ENCODE assay signal across 15 cellular contexts in the genomic region with DNA sequence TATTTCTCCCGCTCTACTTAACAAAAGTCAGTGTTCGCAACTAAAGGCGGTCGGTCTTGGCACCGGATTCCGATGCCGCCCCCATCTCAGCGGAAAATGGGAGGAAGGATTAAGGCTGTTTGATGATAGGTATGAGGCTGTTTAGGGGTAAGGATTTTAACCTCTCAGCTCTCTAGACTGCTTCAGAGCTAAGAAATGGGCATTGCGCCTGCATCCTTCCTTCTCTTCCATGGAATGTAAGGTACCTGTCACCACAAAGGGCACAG. TPM values are rescaled to one million over a fixed set of nuclear protein-coding genes. Genes with fewer than 3 reads are reported as not detected.
DNase-seq lines count a peak whose midpoint lies in the region; ATAC-seq and TF ChIP-seq lines count a peak whose summit lies in the region.
"Had no signal": no experiment of that assay in that cellular context is flagged by ENCODE, and none has a peak within 500 bp of the region (broad histone marks: within the 10 kb centered on the region; RNA-seq: fewer than 3 reads in every experiment).

No MANE protein-coding gene starts in this region.

- H3K36me3 ChIP-seq in iPS-20b (ENCODE audit: insufficient read depth, low read depth, low read length) = peaks cover 7% of the 10 kb centered on the region; the same call in 1 of the 2 replicates
- H3K36me3 ChIP-seq: Peyer's patch, prostate gland, transverse colon had no signal

- H3K9ac ChIP-seq in iPS-20b (ENCODE audit: low read depth, low read length) = peak overlapping the region; percentile 19; the same call in 1 of the 2 replicates

- TF ChIP-seq CTCF in type B pancreatic cell (conservative IDR thresholded peaks at IDR 0.05) = no peak

- H3K9me3 ChIP-seq in iPS-20b (ENCODE audit: insufficient read depth, low read depth, low read length) = no peaks in the 10 kb centered on the region
- H3K9me3 ChIP-seq: Peyer's patch, prostate gland, transverse colon had no signal

- CTCF ChIA-PET in activated naive CD4-positive, alpha-beta T cell treated with anti-CD3 and anti-CD28 coated beads for 36 hours (lab: Charles Lee) = interaction anchor here (0.7 to 1.4 kb wide), 3 partner anchors 41 to 474 kb away, joined by 3 read pairs; no protein-coding TSS in a partner anchor
- CTCF ChIA-PET in activated CD8-positive, alpha-beta T cell treated with anti-CD3 and anti-CD28 coated beads, Interleukin-2, amount 10 ng/mL, durations not matched to agents 7 days and 5 days (lab: Charles Lee) = interaction anchor here (0.8 to 1.5 kb wide), 2 partner anchors 12 to 219 kb away, joined by 3 read pairs; no protein-coding TSS in a partner anchor

- DNase-seq in activated naive CD4-positive, alpha-beta T cell treated with anti-CD3 and anti-CD28 coated beads for 36 hours = no peak
- no peak for DNase-seq in activated naive CD4-positive, alpha-beta T cell (lab: John Stamatoyannopoulos, UW)
- no peak for DNase-seq in activated CD8-positive, alpha-beta T cell treated with anti-CD3 and anti-CD28 coated beads, Interleukin-2, amount 10 ng/mL, durations not matched to agents 7 days and 5 days
- no peak for DNase-seq in type B pancreatic cell (ENCODE audit: extremely low spot score, unreplicated experiment)
- DNase-seq in HuH-7.5 (ENCODE audit: low spot score) = no peak
- DNase-seq: activated CD4-positive, CD25-positive, alpha-beta regulatory T cell; NCI-H1694 treated with DMSO at 0.1 percent for 48 hours; transverse colon had no signal

- peak overlapping the region; percentile 78 for H3K4me3 Mint-ChIP-seq in activated naive CD4-positive, alpha-beta T cell treated with anti-CD3 and anti-CD28 coated beads for 36 hours
- peak overlapping the region; percentile 74 for H3K4me3 Mint-ChIP-seq in activated CD8-positive, alpha-beta T cell treated with anti-CD3 and anti-CD28 coated beads, Interleukin-2, amount 10 ng/mL, durations not matched to agents 7 days and 5 days
- peak overlapping the region; percentile 87 for H3K4me3 Mint-ChIP-seq in type B pancreatic cell

- H3K4me1 Mint-ChIP-seq in activated naive CD4-positive, alpha-beta T cell treated with anti-CD3 and anti-CD28 coated beads for 36 hours (ENCODE audit: low read depth) = peaks cover 9% of the 10 kb centered on the region
- peaks cover 12% of the 10 kb centered on the region for H3K4me1 Mint-ChIP-seq in activated CD8-positive, alpha-beta T cell treated with anti-CD3 and anti-CD28 coated beads, Interleukin-2, amount 10 ng/mL, durations not matched to agents 7 days and 5 days (ENCODE audit: low read depth)
- H3K4me1 Mint-ChIP-seq in type B pancreatic cell (ENCODE audit: unreplicated experiment) = peaks cover 9% of the 10 kb centered on the region

- intact Hi-C loops in activated naive CD4-positive, alpha-beta T cell treated with anti-CD3 and anti-CD28 coated beads for 36 hours (cut with micrococcal nuclease) = loop anchor here (1.0 to 10.0 kb wide), 3 partner anchors 21 to 479 kb away; no protein-coding TSS in a partner anchor

- POLR2A ChIA-PET in activated CD8-positive, alpha-beta T cell treated with anti-CD3 and anti-CD28 coated beads, Interleukin-2, amount 10 ng/mL, durations not matched to agents 7 days and 5 days (lab: Charles Lee) = no interaction called here

- peak overlapping the region; percentile 61 for H3K4me3 ChIP-seq in iPS-20b (ENCODE audit: low read length)

- H3K27me3 ChIP-seq in iPS-20b (ENCODE audit: insufficient read depth, low read length) = peaks cover 47% of the 10 kb centered on the region

- H3K4me1 ChIP-seq in iPS-20b (ENCODE audit: insufficient read depth, low read length) = peaks cover 21% of the 10 kb centered on the region

- no peak for ATAC-seq in activated CD8-positive, alpha-beta T cell treated with anti-CD3 and anti-CD28 coated beads, Interleukin-2, amount 10 ng/mL, durations not matched to agents 7 days and 5 days
- ATAC-seq in GM21825 (IDR thresholded peaks at IDR 0.05; ENCODE audit: unreplicated experiment) (no peak), HG02973 (IDR thresholded peaks at IDR 0.05; ENCODE audit: unreplicated experiment) (no peak)

- H3K9me3 Mint-ChIP-seq in activated naive CD4-positive, alpha-beta T cell treated with anti-CD3 and anti-CD28 coated beads for 36 hours = no peaks in the 10 kb centered on the region
- H3K9me3 Mint-ChIP-seq in activated CD8-positive, alpha-beta T cell treated with anti-CD3 and anti-CD28 coated beads, Interleukin-2, amount 10 ng/mL, durations not matched to agents 7 days and 5 days (ENCODE audit: insufficient read depth) = no peaks in the 10 kb centered on the region
- H3K9me3 Mint-ChIP-seq in type B pancreatic cell = no peaks in the 10 kb centered on the region

- no peak overlapping the region for H3K27ac ChIP-seq in iPS-20b (ENCODE audit: low read length)
- H3K27ac ChIP-seq: C4-2B, HL-60, Peyer's patch, prostate gland, transverse colon had no signal

- peaks cover 45% of the 10 kb centered on the region for H3K27me3 Mint-ChIP-seq in activated naive CD4-positive, alpha-beta T cell treated with anti-CD3 and anti-CD28 coated beads for 36 hours (ENCODE audit: low read depth)
- peaks cover 43% of the 10 kb centered on the region for H3K27me3 Mint-ChIP-seq in activated CD8-positive, alpha-beta T cell treated with anti-CD3 and anti-CD28 coated beads, Interleukin-2, amount 10 ng/mL, durations not matched to agents 7 days and 5 days (ENCODE audit: low read depth)
- H3K27me3 Mint-ChIP-seq in type B pancreatic cell = peaks cover 55% of the 10 kb centered on the region

- H3K36me3 Mint-ChIP-seq in activated naive CD4-positive, alpha-beta T cell treated with anti-CD3 and anti-CD28 coated beads for 36 hours (ENCODE audit: low read depth) = no peaks in the 10 kb centered on the region
- H3K36me3 Mint-ChIP-seq in activated CD8-positive, alpha-beta T cell treated with anti-CD3 and anti-CD28 coated beads, Interleukin-2, amount 10 ng/mL, durations not matched to agents 7 days and 5 days (ENCODE audit: low read depth) = peaks cover 2% of the 10 kb centered on the region
- H3K36me3 Mint-ChIP-seq in type B pancreatic cell = no peaks in the 10 kb centered on the region

- no peak overlapping the region for H3K27ac Mint-ChIP-seq in activated naive CD4-positive, alpha-beta T cell treated with anti-CD3 and anti-CD28 coated beads for 36 hours
- no peak overlapping the region for H3K27ac Mint-ChIP-seq in activated CD8-positive, alpha-beta T cell treated with anti-CD3 and anti-CD28 coated beads, Interleukin-2, amount 10 ng/mL, durations not matched to agents 7 days and 5 days
- H3K27ac Mint-ChIP-seq in type B pancreatic cell = no peak overlapping the region

RNA-seq across cellular contexts. Expression of a gene that starts 1.4 kb away (rescaled TPM):
- total RNA-seq in activated naive CD4-positive, alpha-beta T cell treated with anti-CD3 and anti-CD28 coated beads for 36 hours = 1 to 10 TPM; 1.3 TPM
- total RNA-seq in activated CD8-positive, alpha-beta T cell treated with anti-CD3 and anti-CD28 coated beads, Interleukin-2, amount 10 ng/mL, durations not matched to agents 7 days and 5 days = 1 to 10 TPM; 2.3 TPM
- 5.9 and 8.5 TPM in 2 replicates for total RNA-seq in type B pancreatic cell (ENCODE audit: low replicate concordance)
